In the genomic region with DNA sequence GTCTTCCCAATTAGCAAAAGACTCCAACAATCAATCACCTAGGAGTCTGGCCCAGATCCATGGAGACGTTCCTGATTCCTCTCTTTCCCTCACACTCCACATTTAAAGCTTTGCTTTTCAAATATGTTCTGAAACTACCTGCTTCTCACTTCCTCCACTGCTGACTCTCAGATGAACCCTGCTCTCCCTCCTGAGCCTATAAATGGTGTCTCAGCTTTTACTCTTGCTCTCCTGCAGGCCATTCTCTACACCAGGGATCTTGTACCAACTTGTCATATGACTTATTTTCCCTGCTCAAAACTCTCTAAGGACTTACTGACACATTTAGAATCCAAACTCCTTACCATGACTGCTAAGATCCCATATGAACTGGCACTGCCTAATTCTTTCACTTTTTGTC, we compare ENCODE assay signal across 15 cellular contexts.
DNase-seq lines count a peak whose midpoint lies in the region; ATAC-seq, FAIRE-seq and TF ChIP-seq lines count a peak whose summit lies in the region.
"Had no signal": no experiment of that assay in that cellular context is flagged by ENCODE, and none has a peak within 500 bp of the region (broad histone marks: within the 10 kb centered on the region; RNA-seq: fewer than 3 reads in every experiment).

No MANE protein-coding gene starts in this region.

- H3K4me1 Mint-ChIP-seq in activated T-helper 17 cell treated with anti-CD3 and anti-CD28 coated beads, Interleukin-2, amount 50 U/mL, for 72 hours = no peaks in the 10 kb centered on the region

- peaks cover 6% of the 10 kb centered on the region for H3K27me3 Mint-ChIP-seq in activated T-helper 17 cell treated with anti-CD3 and anti-CD28 coated beads, Interleukin-2, amount 50 U/mL, for 72 hours

- no peaks in the 10 kb centered on the region for H3K9me3 Mint-ChIP-seq in activated T-helper 17 cell treated with anti-CD3 and anti-CD28 coated beads, Interleukin-2, amount 50 U/mL, for 72 hours
- H3K9me3 Mint-ChIP-seq: nephron had no signal

- no peak overlapping the region for H3K27ac Mint-ChIP-seq in activated T-helper 17 cell treated with anti-CD3 and anti-CD28 coated beads, Interleukin-2, amount 50 U/mL, for 72 hours
- H3K27ac Mint-ChIP-seq: nephron had no signal

- ATAC-seq in GM18868 (IDR thresholded peaks at IDR 0.05; ENCODE audit: unreplicated experiment) (peak; percentile 71), GM21619 (IDR thresholded peaks at IDR 0.05; ENCODE audit: unreplicated experiment) (peak; percentile 50), HG03139 (IDR thresholded peaks at IDR 0.05; ENCODE audit: unreplicated experiment) (peak; percentile 60)
- no peak for ATAC-seq in activated T-helper 17 cell treated with anti-CD3 and anti-CD28 coated beads, Interleukin-2, amount 50 U/mL, for 72 hours (replicated peaks)
- ATAC-seq: HCT116 had no signal

- no peak for TF ChIP-seq CTCF in bronchial epithelial cell (IDR thresholded peaks at IDR 0.05; ENCODE audit: insufficient read depth, low read length, severe bottlenecking)

- no peaks in the 10 kb centered on the region for H3K36me3 ChIP-seq in bronchial epithelial cell (ENCODE audit: control insufficient read depth, insufficient read depth, low read length)
- H3K36me3 ChIP-seq in MG63 = no peaks in the 10 kb centered on the region

- FAIRE-seq in bronchial epithelial cell (lab: Jason Lieb, UNC) = no peak
- FAIRE-seq: endometrium had no signal

- H3K9me3 ChIP-seq in MG63 = no peaks in the 10 kb centered on the region

- DNase-seq in bronchial epithelial cell (ENCODE audit: low read depth) = peak; percentile 61
- DNase-seq in MG63 = no peak
- DNase-seq in anterior cingulate cortex (lab: John Stamatoyannopoulos, UW) = no peak
- DNase-seq in SHP77 (lab: John Stamatoyannopoulos, UW) = no peak
- DNase-seq: activated CD4-positive, alpha-beta T cell treated with anti-CD3 and anti-CD28 coated beads, Interleukin-2, amount 50 U/mL, for 4 hours; Calu3; NCI-H1092; stimulated activated CD4-positive, alpha-beta T cell treated with anti-CD3 and anti-CD28 coated beads, Interleukin-12 subunit alpha, Interleukin-12 subunit beta, amount 100 ng/mL, for 4 hours had no signal

- no peak overlapping the region for H3K4me3 ChIP-seq in bronchial epithelial cell (ENCODE audit: low read depth, low read length)
- H3K4me3 ChIP-seq in MG63 = no peak overlapping the region

- no peaks in the 10 kb centered on the region for H3K27me3 ChIP-seq in bronchial epithelial cell (ENCODE audit: control insufficient read depth, insufficient read depth, low read length)
- H3K27me3 ChIP-seq in MG63 = no peaks in the 10 kb centered on the region

- H3K36me3 Mint-ChIP-seq in activated T-helper 17 cell treated with anti-CD3 and anti-CD28 coated beads, Interleukin-2, amount 50 U/mL, for 72 hours (ENCODE audit: low read depth) = no peaks in the 10 kb centered on the region

- H3K4me3 Mint-ChIP-seq in activated T-helper 17 cell treated with anti-CD3 and anti-CD28 coated beads, Interleukin-2, amount 50 U/mL, for 72 hours = no peak overlapping the region
- H3K4me3 Mint-ChIP-seq: nephron had no signal
